15 cellular contexts compared by ENCODE assay signal in the genomic region with DNA sequence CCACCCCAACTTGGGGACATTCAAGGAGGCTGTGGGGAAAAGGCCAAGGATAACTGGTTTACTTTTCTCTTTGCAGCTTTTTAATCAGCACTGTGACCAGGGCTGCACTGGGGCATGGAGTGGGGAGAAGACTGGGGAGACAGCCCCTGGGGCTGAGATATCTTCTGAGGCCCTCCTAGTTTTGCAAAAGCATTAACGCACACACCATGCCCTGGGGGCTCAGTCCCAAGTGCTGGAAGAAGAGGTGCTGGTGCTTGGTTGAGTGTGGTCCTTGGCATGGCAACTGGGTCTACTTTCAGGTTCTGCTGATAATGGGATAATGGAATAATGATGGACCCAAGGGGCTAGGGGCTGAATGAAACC. TPM values are rescaled to one million over a fixed set of nuclear protein-coding genes. Genes with fewer than 3 reads are reported as not detected.
"Had no signal": no experiment of that assay in that cellular context is flagged by ENCODE, and none has a peak within 500 bp of the region (broad histone marks: within the 10 kb centered on the region; RNA-seq: fewer than 3 reads in every experiment).

No MANE protein-coding gene starts in this region.

- FAIRE-seq: small intestine had no signal

- H3K27ac ChIP-seq: brain microvascular endothelial cell, coronary artery, gastrocnemius medialis, sigmoid colon, thyroid gland, upper lobe of left lung, vagina had no signal

- H3K27me3 Mint-ChIP-seq: activated naive CD8-positive, alpha-beta T cell; naive thymus-derived CD4-positive, alpha-beta T cell had no signal

- H3K9me3 ChIP-seq: gastrocnemius medialis, sigmoid colon, stomach, thyroid gland, upper lobe of left lung, vagina had no signal

- H3K36me3 ChIP-seq: brain microvascular endothelial cell, gastrocnemius medialis, sigmoid colon, stomach, thyroid gland, upper lobe of left lung, vagina had no signal

- H3K36me3 Mint-ChIP-seq: activated naive CD8-positive, alpha-beta T cell; naive thymus-derived CD4-positive, alpha-beta T cell; stimulated activated naive B cell treated with anti-CD40 and anti-IgM and Interleukin-4, amounts not matched to agents 10 μg/mL and 1 μg/mL and 100 μg/mL, for 72 hours had no signal

- H3K27ac Mint-ChIP-seq: activated naive CD8-positive, alpha-beta T cell; stimulated activated naive B cell treated with anti-CD40 and anti-IgM and Interleukin-4, amounts not matched to agents 10 μg/mL and 1 μg/mL and 100 μg/mL, for 72 hours; T-helper 2 cell treated with Interferon-gamma antibody and Interleukin-4, amounts not matched to agents 5 μg/mL and 100 μg/mL, for 36 hours had no signal

- H3K4me3 Mint-ChIP-seq: activated naive CD8-positive, alpha-beta T cell; effector memory CD8-positive, alpha-beta T cell; naive thymus-derived CD4-positive, alpha-beta T cell; neural crest cell; stimulated activated naive B cell treated with anti-CD40 and anti-IgM and Interleukin-4, amounts not matched to agents 10 μg/mL and 1 μg/mL and 100 μg/mL, for 72 hours; T-helper 2 cell treated with Interferon-gamma antibody and Interleukin-4, amounts not matched to agents 5 μg/mL and 100 μg/mL, for 36 hours had no signal

- H3K4me3 ChIP-seq: coronary artery, gastrocnemius medialis, sigmoid colon, stomach, thyroid gland, upper lobe of left lung, vagina had no signal

- H3K27me3 ChIP-seq: brain microvascular endothelial cell, gastrocnemius medialis, sigmoid colon, stomach, thyroid gland, upper lobe of left lung, vagina had no signal

- H3K9me3 Mint-ChIP-seq: effector memory CD8-positive, alpha-beta T cell; neural crest cell; stimulated activated naive B cell treated with anti-CD40 and anti-IgM and Interleukin-4, amounts not matched to agents 10 μg/mL and 1 μg/mL and 100 μg/mL, for 72 hours; T-helper 2 cell treated with Interferon-gamma antibody and Interleukin-4, amounts not matched to agents 5 μg/mL and 100 μg/mL, for 36 hours had no signal

RNA-seq across cellular contexts. Expression of gene GPD1, which starts 28.0 kb away (rescaled TPM):
- polyA plus RNA-seq: naive thymus-derived CD4-positive, alpha-beta T cell had no signal
